Comparison of ENCODE assay signal across 23 cellular contexts in genomic region chr14:49033131-49033530, GRCh38.
"Had no signal": no experiment of that assay in that cellular context is flagged by ENCODE, and none has a peak within 500 bp of the region (broad histone marks: within the 10 kb centered on the region; RNA-seq: fewer than 3 reads in every experiment).

No MANE protein-coding gene starts in this region.

- H3K9ac ChIP-seq: KMS-11 had no signal

- ATAC-seq: K562, SK-N-SH treated with all-trans-retinoic acid at 6 μM for 48 hours, T-helper 17 cell had no signal

- H3K27ac Mint-ChIP-seq: IgD-negative memory B cell, T-helper 17 cell had no signal

- H3K27me3 Mint-ChIP-seq: IgD-negative memory B cell, T-helper 17 cell had no signal

- H3K36me3 ChIP-seq: SJCRH30 had no signal

- H3K4me3 ChIP-seq: K562, SJCRH30 had no signal

- H3K4me1 ChIP-seq: SJCRH30 had no signal

- H3K4me3 Mint-ChIP-seq: IgD-negative memory B cell, T-helper 17 cell had no signal

- H3K27ac ChIP-seq: KMS-11, SJCRH30 had no signal

- H3K4me2 ChIP-seq: KMS-11 had no signal

- DNase-seq: Kasumi-1, MM.1S, NCI-H1092 treated with DMSO at 0.1 percent for 48 hours, NCI-H1436, NCI-H187, NCI-H2029, NCI-H2081 treated with DMSO at 0.1 percent for 48 hours, NCI-H2171, NCI-H226, NCI-H446, NCI-H510A, NCI-H524 treated with DMSO at 0.1 percent for 48 hours, NCI-H69, NCI-H774, Right ventricle myocardium superior, RPMI8226, SJCRH30, T-helper 1 cell, T-helper 17 cell had no signal

- H3K4me1 Mint-ChIP-seq: T-helper 17 cell had no signal

- H3K27me3 ChIP-seq: SJCRH30 had no signal

- H3K9me3 Mint-ChIP-seq: IgD-negative memory B cell had no signal
